15 cellular contexts compared by ENCODE assay signal in genomic region chr1:201307760-201308499, GRCh38. TPM values are rescaled to one million over a fixed set of nuclear protein-coding genes. Genes with fewer than 3 reads are reported as not detected.
DNase-seq lines count a peak whose midpoint lies in the region; ATAC-seq, FAIRE-seq and TF ChIP-seq lines count a peak whose summit lies in the region.
"Had no signal": no experiment of that assay in that cellular context is flagged by ENCODE, and none has a peak within 500 bp of the region (broad histone marks: within the 10 kb centered on the region; RNA-seq: fewer than 3 reads in every experiment).

No MANE protein-coding gene starts in this region.

- intact Hi-C loops in upper lobe of right lung (cut with DNase I): no loop called here

- H2AFZ ChIP-seq in keratinocyte (ENCODE audit: control insufficient read depth, low read length): no peak overlapping the region

- peak overlapping the region; percentile 76 for H3K9ac ChIP-seq in keratinocyte (ENCODE audit: control insufficient read depth, extremely low read depth, insufficient read depth, low read length)

- peak; percentile 4 for ATAC-seq in upper lobe of right lung
- ATAC-seq: left cardiac atrium; stimulated activated naive B cell treated with anti-CD40 and anti-IgM and Interleukin-4, amounts not matched to agents 10 μg/mL and 1 μg/mL and 100 μg/mL, for 72 hours had no signal

- H3K27me3 ChIP-seq in keratinocyte (ENCODE audit: control insufficient read depth, extremely low read depth, insufficient read depth, low read length): no peaks in the 10 kb centered on the region
- H3K27me3 ChIP-seq in upper lobe of right lung: no peaks in the 10 kb centered on the region
- peaks cover 23% of the 10 kb centered on the region for H3K27me3 ChIP-seq in HAP-1 (ENCODE audit: low read depth)

- dilution Hi-C loops in keratinocyte (cut with MboI; ENCODE audit: extremely low pct_ligation_motif_present, low sequenced_read_pairs): loop anchor here (10.0 kb wide), 1 partner anchor 83 kb away; no protein-coding TSS in a partner anchor

- peak in 2 of 3 experiments; percentile 58 to 63 for DNase-seq in NCI-H1417 (lab: John Stamatoyannopoulos, UW)
- DNase-seq in NCI-H1417 treated with DMSO at 0.1 percent for 48 hours (lab: John Stamatoyannopoulos, UW): no peak
- peak; percentile 96 for DNase-seq in NCI-H748 (lab: John Stamatoyannopoulos, UW; ENCODE audit: unreplicated experiment)
- DNase-seq in keratinocyte (ENCODE audit: low read depth, low spot score): no peak
- DNase-seq in upper lobe of right lung: no peak
- no peak for DNase-seq in HAP-1 (ENCODE audit: low spot score in 2 of 2)
- no peak for DNase-seq in DMS79 (lab: John Stamatoyannopoulos, UW)
- no peak for DNase-seq in RKO (ENCODE audit: low spot score)
- DNase-seq: activated CD4-positive, alpha-beta T cell treated with anti-CD3 and anti-CD28 coated beads for 1 hour; activated effector memory CD4-positive, alpha-beta T cell treated with Interleukin-2 at 50 U/mL for 16 hours; central memory CD4-positive, alpha-beta T cell; left cardiac atrium; NCI-H2171 treated with DMSO at 0.1 percent for 48 hours; stimulated activated naive B cell treated with anti-CD40 and anti-IgM and Interleukin-4, amounts not matched to agents 10 μg/mL and 1 μg/mL and 100 μg/mL, for 72 hours had no signal

- no peaks in the 10 kb centered on the region for H3K9me1 ChIP-seq in keratinocyte (ENCODE audit: control insufficient read depth, extremely low read depth, insufficient read depth, low read length)

- H3K4me2 ChIP-seq in keratinocyte (ENCODE audit: control insufficient read depth, extremely low read depth, insufficient read depth, low read depth, low read length): peak overlapping the region; percentile 85

- in situ Hi-C loops in HAP-1 (cut with MboI; ENCODE audit: low sequenced_read_pairs): no loop called here

- peak overlapping the region; percentile 99 for H3K27ac ChIP-seq in keratinocyte (ENCODE audit: control insufficient read depth, insufficient read depth, low read length)
- no peak overlapping the region for H3K27ac ChIP-seq in upper lobe of right lung

- no peaks in the 10 kb centered on the region for H3K9me3 ChIP-seq in keratinocyte (ENCODE audit: control insufficient read depth, low read depth, low read length)
- H3K9me3 ChIP-seq in upper lobe of right lung: no peaks in the 10 kb centered on the region
- no peaks in the 10 kb centered on the region for H3K9me3 ChIP-seq in HAP-1

- peaks cover 86% of the 10 kb centered on the region for H3K4me1 ChIP-seq in keratinocyte (ENCODE audit: control insufficient read depth, extremely low read depth, insufficient read depth, low read length)
- H3K4me1 ChIP-seq in upper lobe of right lung: peaks cover 38% of the 10 kb centered on the region
- peaks cover 3% of the 10 kb centered on the region for H3K4me1 ChIP-seq in HAP-1

- H3K79me2 ChIP-seq in keratinocyte (ENCODE audit: control insufficient read depth, insufficient read depth, low read length): peaks cover 66% of the 10 kb centered on the region

- H3K4me3 ChIP-seq in keratinocyte (ENCODE audit: control insufficient read depth in 2 of 3, extremely low read depth in 1 of 3, insufficient read depth in 2 of 3, low read depth in 1 of 3, low read length in 3 of 3): peak overlapping the region in 1 of 3 experiments; percentile 52
- no peak overlapping the region for H3K4me3 ChIP-seq in upper lobe of right lung
- H3K4me3 ChIP-seq in HAP-1: no peak overlapping the region

- TF ChIP-seq CTCF in keratinocyte (optimal IDR thresholded peaks at IDR 0.05 in 1 of 3, IDR thresholded peaks at IDR 0.05 in 1 of 3, conservative IDR thresholded peaks at IDR 0.05 in 1 of 3; ENCODE audit: extremely low read depth in 1 of 3, insufficient read depth in 2 of 3, low read length in 3 of 3): peak in 1 of 3 experiments; percentile 13
- TF ChIP-seq CTCF in upper lobe of right lung (IDR thresholded peaks at IDR 0.05): no peak

- no peak for FAIRE-seq in keratinocyte (lab: Jason Lieb, UNC)

- no peaks in the 10 kb centered on the region for H4K20me1 ChIP-seq in keratinocyte (ENCODE audit: control insufficient read depth, extremely low read depth, insufficient read depth, low read length)

- H3K36me3 ChIP-seq in keratinocyte (ENCODE audit: control insufficient read depth in 2 of 2, extremely low read depth in 1 of 2, insufficient read depth in 2 of 2, low read length in 2 of 2) (peaks cover 23 to 30% of the 10 kb centered on the region in 2 experiments), upper lobe of right lung (no peaks in the 10 kb centered on the region), HAP-1 (replicated peaks) (no peaks in the 10 kb centered on the region)

RNA-seq across cellular contexts. Expression of gene PKP1, which starts 24.6 kb away (rescaled TPM):
- polyA plus RNA-seq in keratinocyte: 163 to 301 TPM (median 169 TPM) in 3 replicates
- 262 TPM for polyA plus RNA-seq in keratinocyte (2011; ENCODE audit: low read depth)
- 168 and 222 TPM in 2 replicates for polyA plus RNA-seq in keratinocyte (2011; cell fraction: cytosol; rRNA removed)
- polyA plus RNA-seq in keratinocyte (2011; cell fraction: nucleus; rRNA removed): 418 and 503 TPM in 2 replicates
- 160 and 587 TPM in 2 replicates for polyA plus RNA-seq in keratinocyte (2012; ENCODE audit: low replicate concordance)
- 263 to 433 TPM (median 366 TPM) in 3 replicates for polyA minus RNA-seq in keratinocyte
- polyA minus RNA-seq in keratinocyte (2011; cell fraction: cytosol; rRNA and poly(A)+ RNA removed): 238 TPM
- 239 and 304 TPM in 2 replicates for polyA minus RNA-seq in keratinocyte (2011; cell fraction: nucleus; rRNA and poly(A)+ RNA removed)
- 0.69 TPM for total RNA-seq in upper lobe of right lung
- total RNA-seq: fibroblast of villous mesenchyme had no signal

Comparison
In these comparisons a context has a peak if more than half of its experiments do, and no peak if none do; other contexts are left out.
1. DNase-seq: peak in NCI-H1417 (2 of 3) and NCI-H748 (single experiment); none in NCI-H1417 treated with DMSO at 0.1 percent for 48 hours (single experiment), keratinocyte (single experiment), upper lobe of right lung (single experiment), HAP-1 (0 of 2), DMS79 (single experiment) and RKO (single experiment).